In genomic region chr12:119615518-119616475, GRCh38 we compare ENCODE assay signal across 1 cellular context.
TF ChIP-seq lines count a peak whose summit lies in the region.

No MANE protein-coding gene starts in this region.

TF ChIP-seq in SK-N-SH, 30 proteins besides CTCF, POLR2A, EP300 and RAD21 (continued from another document):
- TF ChIP-seq USF2 (IDR thresholded peaks at IDR 0.05; ENCODE audit: borderline replicate concordance, low read depth, low read length) = no peak
- TF ChIP-seq FOXJ3 (CRISPR knock-in tag; IDR thresholded peaks at IDR 0.05) = no peak
- TF ChIP-seq SMC3 (IDR thresholded peaks at IDR 0.05; ENCODE audit: low read depth, low read length) = no peak
- TF ChIP-seq POLR2AphosphoS5 (IDR thresholded peaks at IDR 0.05; ENCODE audit: low read depth, low read length) = no peak
